In the genomic region with DNA sequence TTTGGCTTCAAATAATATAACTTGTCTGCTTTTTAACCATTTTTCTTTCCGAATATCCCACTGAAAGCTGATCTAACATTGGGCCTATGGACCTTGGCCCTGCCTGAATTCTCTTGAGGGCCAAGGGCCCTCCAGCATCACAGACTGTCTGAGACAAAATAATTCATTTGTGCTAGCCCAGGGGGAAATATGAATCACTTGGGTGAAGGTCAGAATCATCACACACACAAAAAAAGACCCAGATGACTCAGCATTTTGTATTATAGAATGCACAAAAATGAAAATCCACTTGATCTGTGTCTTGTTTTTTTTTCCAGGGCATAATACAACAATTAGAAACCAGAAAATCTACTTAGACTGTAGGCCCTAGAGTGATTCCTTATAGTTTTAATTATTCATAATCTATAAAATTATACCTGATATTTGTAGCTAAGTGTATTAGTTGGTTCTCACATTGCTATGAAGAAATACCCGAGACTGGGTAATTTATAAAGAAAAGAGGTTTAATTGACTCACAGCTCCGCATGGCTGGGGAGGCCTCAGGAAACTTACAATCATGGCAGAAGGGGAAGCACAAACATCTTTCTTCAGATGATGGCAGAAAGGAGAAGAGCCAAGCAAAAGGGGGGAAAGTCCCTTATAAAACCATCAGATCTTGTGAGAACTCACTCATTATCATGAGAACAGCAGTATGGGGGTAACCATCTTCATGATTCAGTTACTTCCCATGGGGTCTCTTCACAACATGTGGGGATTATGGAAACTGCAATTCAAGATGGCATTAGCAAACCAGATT, we compare ENCODE assay signal across 1 cellular context.
TF ChIP-seq lines count a peak whose summit lies in the region.

No MANE protein-coding gene starts in this region.

TF ChIP-seq in HepG2, 621 proteins besides CTCF, POLR2A, EP300 and RAD21 (continued from another document):
- TF ChIP-seq, protein P1, sequence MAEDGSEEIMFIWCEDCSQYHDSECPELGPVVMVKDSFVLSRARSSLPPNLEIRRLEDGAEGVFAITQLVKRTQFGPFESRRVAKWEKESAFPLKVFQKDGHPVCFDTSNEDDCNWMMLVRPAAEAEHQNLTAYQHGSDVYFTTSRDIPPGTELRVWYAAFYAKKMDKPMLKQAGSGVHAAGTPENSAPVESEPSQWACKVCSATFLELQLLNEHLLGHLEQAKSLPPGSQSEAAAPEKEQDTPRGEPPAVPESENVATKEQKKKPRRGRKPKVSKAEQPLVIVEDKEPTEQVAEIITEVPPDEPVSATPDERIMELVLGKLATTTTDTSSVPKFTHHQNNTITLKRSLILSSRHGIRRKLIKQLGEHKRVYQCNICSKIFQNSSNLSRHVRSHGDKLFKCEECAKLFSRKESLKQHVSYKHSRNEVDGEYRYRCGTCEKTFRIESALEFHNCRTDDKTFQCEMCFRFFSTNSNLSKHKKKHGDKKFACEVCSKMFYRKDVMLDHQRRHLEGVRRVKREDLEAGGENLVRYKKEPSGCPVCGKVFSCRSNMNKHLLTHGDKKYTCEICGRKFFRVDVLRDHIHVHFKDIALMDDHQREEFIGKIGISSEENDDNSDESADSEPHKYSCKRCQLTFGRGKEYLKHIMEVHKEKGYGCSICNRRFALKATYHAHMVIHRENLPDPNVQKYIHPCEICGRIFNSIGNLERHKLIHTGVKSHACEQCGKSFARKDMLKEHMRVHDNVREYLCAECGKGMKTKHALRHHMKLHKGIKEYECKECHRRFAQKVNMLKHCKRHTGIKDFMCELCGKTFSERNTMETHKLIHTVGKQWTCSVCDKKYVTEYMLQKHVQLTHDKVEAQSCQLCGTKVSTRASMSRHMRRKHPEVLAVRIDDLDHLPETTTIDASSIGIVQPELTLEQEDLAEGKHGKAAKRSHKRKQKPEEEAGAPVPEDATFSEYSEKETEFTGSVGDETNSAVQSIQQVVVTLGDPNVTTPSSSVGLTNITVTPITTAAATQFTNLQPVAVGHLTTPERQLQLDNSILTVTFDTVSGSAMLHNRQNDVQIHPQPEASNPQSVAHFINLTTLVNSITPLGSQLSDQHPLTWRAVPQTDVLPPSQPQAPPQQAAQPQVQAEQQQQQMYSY (CRISPR knock-in tag; IDR thresholded peaks at IDR 0.05), result no peak
- TF ChIP-seq FOXK1 (CRISPR knock-in tag; IDR thresholded peaks at IDR 0.05; ENCODE audit: borderline replicate concordance, low read depth) (no peak), FOSL2 (CRISPR knock-in tag; IDR thresholded peaks at IDR 0.05) (peak; percentile 62), IKZF1 (IDR thresholded peaks at IDR 0.05) (no peak), NFE2L2 (IDR thresholded peaks at IDR 0.05; ENCODE audit: low read length) (peak; percentile 95), ZSCAN9 (CRISPR knock-in tag; IDR thresholded peaks at IDR 0.05; ENCODE audit: borderline replicate concordance) (no peak), BCL6 (CRISPR knock-in tag; IDR thresholded peaks at IDR 0.05) (no peak), MAFK (conservative IDR thresholded peaks at IDR 0.05 in 1 of 2, IDR thresholded peaks at IDR 0.05 in 1 of 2; ENCODE audit: low read length in 2 of 2) (peak; percentile 81 to 86), CREM (IDR thresholded peaks at IDR 0.05) (no peak), CREM (CRISPR knock-in tag; IDR thresholded peaks at IDR 0.05) (no peak), SMAD3 (CRISPR knock-in tag; IDR thresholded peaks at IDR 0.05) (no peak)
- TF ChIP-seq, protein P2, sequence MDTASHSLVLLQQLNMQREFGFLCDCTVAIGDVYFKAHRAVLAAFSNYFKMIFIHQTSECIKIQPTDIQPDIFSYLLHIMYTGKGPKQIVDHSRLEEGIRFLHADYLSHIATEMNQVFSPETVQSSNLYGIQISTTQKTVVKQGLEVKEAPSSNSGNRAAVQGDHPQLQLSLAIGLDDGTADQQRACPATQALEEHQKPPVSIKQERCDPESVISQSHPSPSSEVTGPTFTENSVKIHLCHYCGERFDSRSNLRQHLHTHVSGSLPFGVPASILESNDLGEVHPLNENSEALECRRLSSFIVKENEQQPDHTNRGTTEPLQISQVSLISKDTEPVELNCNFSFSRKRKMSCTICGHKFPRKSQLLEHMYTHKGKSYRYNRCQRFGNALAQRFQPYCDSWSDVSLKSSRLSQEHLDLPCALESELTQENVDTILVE (CRISPR knock-in tag; IDR thresholded peaks at IDR 0.05), result no peak
